Comparison of ENCODE assay signal across 1 cellular context in genomic region chr4:54001558-54002365, GRCh38.
TF ChIP-seq lines count a peak whose summit lies in the region.

No MANE protein-coding gene starts in this region.

TF ChIP-seq in GM23338, 12 proteins besides CTCF, POLR2A, EP300 and RAD21 (continued from another document):
- TF ChIP-seq ZNF462 (CRISPR knock-in tag; IDR thresholded peaks at IDR 0.05) (no peak), STAT1 (IDR thresholded peaks at IDR 0.05; ENCODE audit: unreplicated experiment) (no peak), ETS1 (IDR thresholded peaks at IDR 0.05) (no peak), JUNB (IDR thresholded peaks at IDR 0.05; ENCODE audit: unreplicated experiment) (no peak), ZNF331 (CRISPR knock-in tag; IDR thresholded peaks at IDR 0.05; ENCODE audit: low read depth) (no peak), CREB1 (CRISPR knock-in tag; IDR thresholded peaks at IDR 0.05; ENCODE audit: low read depth) (no peak), NANOG (IDR thresholded peaks at IDR 0.05; ENCODE audit: borderline replicate concordance) (no peak)
